In genomic region chr13:50552424-50552966, GRCh38 we compare ENCODE assay signal across 16 cellular contexts.
A peak's percentile ranks its signal among the peaks of the same experiment; 100 is the strongest.
DNase-seq lines count a peak whose midpoint lies in the region; ATAC-seq, FAIRE-seq and TF ChIP-seq lines count a peak whose summit lies in the region.
"Had no signal": no experiment of that assay in that cellular context is flagged by ENCODE, and none has a peak within 500 bp of the region (broad histone marks: within the 10 kb centered on the region; RNA-seq: fewer than 3 reads in every experiment).

No MANE protein-coding gene starts in this region.

- in situ Hi-C loops in HepG2 (cut with HindIII; ENCODE audit: extremely low pct_ligation_motif_present, low pct_unique_long_range_greater_than_20kb): no loop called here

- ATAC-seq in HepG2: no peak
- no peak for ATAC-seq in right lobe of liver
- ATAC-seq in GM18519 (IDR thresholded peaks at IDR 0.05; ENCODE audit: low FRiP score, unreplicated experiment): no peak
- no peak for ATAC-seq in GM19395 (IDR thresholded peaks at IDR 0.05; ENCODE audit: unreplicated experiment)

- H2AFZ ChIP-seq in HepG2 (ENCODE audit: low read length): no peak overlapping the region

- no peaks in the 10 kb centered on the region for H4K20me1 ChIP-seq in HepG2 (ENCODE audit: insufficient read depth, low read length)
- H4K20me1 ChIP-seq: BLaER1 treated with 17β-estradiol and CSF1 and Interleukin-3, amounts not matched to agents 10 nM and 100 nM had no signal

- H3K4me1 ChIP-seq in HepG2 (ENCODE audit: insufficient read depth, low read length) (no peaks in the 10 kb centered on the region), right lobe of liver (no peaks in the 10 kb centered on the region), adipocyte (ENCODE audit: control insufficient read depth, insufficient read depth, low read length) (peaks cover 38% of the 10 kb centered on the region), subcutaneous abdominal adipose tissue (ENCODE audit: control insufficient read depth in 5 of 5, insufficient read depth in 5 of 5, low read length in 5 of 5) (peaks cover 0 to 25% (median 19%) of the 10 kb centered on the region in 5 donors), left ventricle myocardium inferior (peaks cover 16% of the 10 kb centered on the region)

- no TSS peak for BruUV-seq in HepG2 (replicated peaks; lab: Mats Ljungman, UMichigan)

- CTCF ChIA-PET in HepG2 (lab: Yijun Ruan, JAX; ENCODE audit: low intra/inter-chr PET ratio, low total read pairs): no interaction called here

- H3K36me3 ChIP-seq in HepG2 (replicated peaks in 1 of 2; ENCODE audit: control insufficient read depth in 1 of 2, insufficient read depth in 2 of 2, low read length in 2 of 2) (no peaks in the 10 kb centered on the region), right lobe of liver (no peaks in the 10 kb centered on the region), adipocyte (ENCODE audit: control insufficient read depth, insufficient read depth, low read length, severe bottlenecking) (no peaks in the 10 kb centered on the region), subcutaneous abdominal adipose tissue (ENCODE audit: control insufficient read depth in 5 of 5, insufficient read depth in 5 of 5, low read length in 5 of 5) (no peaks in the 10 kb centered on the region), left ventricle myocardium inferior (no peaks in the 10 kb centered on the region)

- H3K27me3 ChIP-seq in HepG2 (ENCODE audit: control insufficient read depth in 1 of 2, insufficient read depth in 2 of 2, low read length in 2 of 2): no peaks in the 10 kb centered on the region
- H3K27me3 ChIP-seq in right lobe of liver: no peaks in the 10 kb centered on the region
- H3K27me3 ChIP-seq in adipocyte (replicated peaks; ENCODE audit: control insufficient read depth, insufficient read depth, low read length): no peaks in the 10 kb centered on the region
- H3K27me3 ChIP-seq in subcutaneous abdominal adipose tissue (ENCODE audit: control insufficient read depth in 5 of 5, insufficient read depth in 4 of 5, low read length in 5 of 5): no peaks in the 10 kb centered on the region
- no peaks in the 10 kb centered on the region for H3K27me3 ChIP-seq in left ventricle myocardium inferior (ENCODE audit: low read depth)
- H3K27me3 ChIP-seq: BLaER1 treated with 17β-estradiol and CSF1 and Interleukin-3, amounts not matched to agents 10 nM and 100 nM had no signal

- POLR2A ChIA-PET in HepG2 (lab: Yijun Ruan, JAX): no interaction called here

- no peaks in the 10 kb centered on the region for H3K9me3 ChIP-seq in HepG2 (ENCODE audit: low read length)
- H3K9me3 ChIP-seq in right lobe of liver: no peaks in the 10 kb centered on the region
- peaks cover 3% of the 10 kb centered on the region for H3K9me3 ChIP-seq in adipocyte (ENCODE audit: control insufficient read depth, low read length)
- H3K9me3 ChIP-seq in subcutaneous abdominal adipose tissue (ENCODE audit: control insufficient read depth in 5 of 5, low read length in 5 of 5): no peaks in the 10 kb centered on the region
- H3K9me3 ChIP-seq in left ventricle myocardium inferior (replicated peaks): no peaks in the 10 kb centered on the region

- no peak for DNase-seq in HepG2 (ENCODE audit: low spot score)
- no peak for DNase-seq in right lobe of liver
- no peak for DNase-seq in adipocyte (ENCODE audit: low read depth)
- peak; percentile 57 for DNase-seq in fibroblast of peridontal ligament (ENCODE audit: extremely low read depth)
- DNase-seq in left ventricle myocardium inferior: no peak
- DNase-seq: ACHN; CD4-positive, CD25-positive, alpha-beta regulatory T cell; DMS53; HCEC 1CT; HFFc6 had no signal

- H3K79me2 ChIP-seq in HepG2 (ENCODE audit: insufficient read depth, low read length): no peaks in the 10 kb centered on the region

- 95% methylated on average over 1 of the region's 1 CpG for WGBS in HepG2 (ENCODE audit: low lambda C conversion rate)
- WGBS in right lobe of liver (ENCODE audit: insufficient coverage, low coverage, low lambda C conversion rate, missing lambda C conversion rate): 63% methylated on average over 1 of the region's 1 CpG

- TF ChIP-seq EP300 in HepG2 (IDR thresholded peaks at IDR 0.05; ENCODE audit: low read depth in 2 of 2, low read length in 2 of 2): no peak
- no peak for TF ChIP-seq EP300 in HepG2 (CRISPR knock-in tag; IDR thresholded peaks at IDR 0.05; ENCODE audit: borderline replicate concordance)

- H3K4me3 ChIP-seq in HepG2 (replicated peaks in 1 of 3; ENCODE audit: insufficient read depth in 1 of 3, low read depth in 2 of 3, low read length in 3 of 3) (no peak overlapping the region), right lobe of liver (no peak overlapping the region), adipocyte (ENCODE audit: low read length) (no peak overlapping the region), subcutaneous abdominal adipose tissue (ENCODE audit: low read depth in 1 of 5, low read length in 5 of 5) (no peak overlapping the region), left ventricle myocardium inferior (no peak overlapping the region)
- H3K4me3 ChIP-seq: BLaER1 treated with 17β-estradiol and CSF1 and Interleukin-3, amounts not matched to agents 10 nM and 100 nM had no signal

- H3K4me2 ChIP-seq in HepG2 (ENCODE audit: low read depth, low read length): no peak overlapping the region
- H3K4me2 ChIP-seq: BLaER1 treated with 17β-estradiol and CSF1 and Interleukin-3, amounts not matched to agents 10 nM and 100 nM had no signal

- TF ChIP-seq POLR2A in HepG2 (IDR thresholded peaks at IDR 0.05; ENCODE audit: insufficient read depth in 1 of 2, low read depth in 2 of 2, low read length in 2 of 2) (no peak), right lobe of liver (IDR thresholded peaks at IDR 0.05) (no peak)

- H3K27ac ChIP-seq in HepG2 (ENCODE audit: extremely low read length, insufficient read depth, low read length): no peak overlapping the region
- H3K27ac ChIP-seq in right lobe of liver: no peak overlapping the region
- peak overlapping the region; percentile 69 for H3K27ac ChIP-seq in subcutaneous abdominal adipose tissue (ENCODE audit: low read depth, low read length)
- H3K27ac ChIP-seq in left ventricle myocardium inferior (replicated peaks): no peak overlapping the region
- H3K27ac ChIP-seq: 22Rv1; BLaER1 treated with 17β-estradiol and CSF1 and Interleukin-3, amounts not matched to agents 10 nM and 100 nM had no signal

- TF ChIP-seq RAD21 in HepG2 (CRISPR knock-in tag; IDR thresholded peaks at IDR 0.05): no peak

- intact Hi-C loops in HepG2 (cut with micrococcal nuclease; ENCODE audit: unreplicated experiment) (no loop called here), right lobe of liver (cut with DNase I) (no loop called here), left ventricle myocardium inferior (cut with micrococcal nuclease) (no loop called here)

- TF ChIP-seq CTCF in HepG2 (CRISPR knock-in tag; IDR thresholded peaks at IDR 0.05): no peak
- no peak for TF ChIP-seq CTCF in right lobe of liver (IDR thresholded peaks at IDR 0.05)
- no peak for TF ChIP-seq CTCF in left ventricle myocardium inferior (IDR thresholded peaks at IDR 0.05; ENCODE audit: borderline replicate concordance)

- no peak for FAIRE-seq in HepG2 (lab: Jason Lieb, UNC)
- FAIRE-seq: GM18507 had no signal

- H3K9ac ChIP-seq in HepG2 (ENCODE audit: insufficient read depth, low read depth, low read length) (no peak overlapping the region), adipocyte (ENCODE audit: low read length) (peak overlapping the region; percentile 55), subcutaneous abdominal adipose tissue (ENCODE audit: low read length in 5 of 5) (no peak overlapping the region)
- H3K9ac ChIP-seq: BLaER1 treated with 17β-estradiol and CSF1 and Interleukin-3, amounts not matched to agents 10 nM and 100 nM had no signal

TF ChIP-seq in HepG2, 621 proteins besides CTCF, POLR2A, EP300 and RAD21:
- TF ChIP-seq CEBPZ (IDR thresholded peaks at IDR 0.05; ENCODE audit: low read length) (no peak), MAFK (conservative IDR thresholded peaks at IDR 0.05 in 1 of 2, IDR thresholded peaks at IDR 0.05 in 1 of 2; ENCODE audit: low read length in 2 of 2) (peak; percentile 72 to 86), MAFF (IDR thresholded peaks at IDR 0.05; ENCODE audit: low read depth, low read length) (peak; percentile 71)
